18 cellular contexts compared by ENCODE assay signal in genomic region chr12:20783796-20784357, GRCh38. TPM values are rescaled to one million over a fixed set of nuclear protein-coding genes. Genes with fewer than 3 reads are reported as not detected.
"Had no signal": no experiment of that assay in that cellular context is flagged by ENCODE, and none has a peak within 500 bp of the region (broad histone marks: within the 10 kb centered on the region; RNA-seq: fewer than 3 reads in every experiment).

No MANE protein-coding gene starts in this region.

RNA-seq across cellular contexts. Expression of gene SLCO1B3, which starts 26.6 kb away (rescaled TPM):
- total RNA-seq: activated naive CD4-positive, alpha-beta T cell treated with anti-CD3 and anti-CD28 coated beads for 36 hours; activated naive CD4-positive, alpha-beta T cell treated with anti-CD3 and anti-CD28 coated beads, Interleukin-2, amount 50 U/mL, for 72 hours; activated naive CD8-positive, alpha-beta T cell treated with anti-CD3 and anti-CD28 coated beads for 36 hours; activated naive CD8-positive, alpha-beta T cell treated with anti-CD3 and anti-CD28 coated beads, Interleukin-2, amount 10 ng/mL, durations not matched to agents 7 days and 5 days; activated T-cell treated with anti-CD3 and anti-CD28 coated beads, Interleukin-2, amount 50 U/mL, for 4 hours; activated T-cell treated with anti-CD3 and anti-CD28 coated beads, Interleukin-2, amount 50 U/mL, for 72 hours; activated T-helper 1 cell treated with anti-CD3 and anti-CD28 coated beads, Interleukin-12 subunit alpha, Interleukin-12 subunit beta, Interleukin-2, Interleukin-4 antibody, amounts not matched to agents 30 ng/mL and 10 ng/mL and 1 ng/mL, durations not matched to agents 14 hours and 24 hours and 36 hours; activated T-helper 17 cell treated with anti-CD3 and anti-CD28 coated beads, Interleukin-2, amount 50 U/mL, for 72 hours; activated T-helper 2 cell treated with anti-CD3 and anti-CD28 coated beads, Interferon-gamma antibody, Interleukin-2, Interleukin-4, amounts not matched to agents 10 μg/mL and 5 μg/mL and 100 μg/mL, durations not matched to agents 14 hours and 24 hours and 36 hours; adrenal gland; ascending aorta; astrocyte; body of pancreas; breast epithelium; cardiac muscle cell; cardiac septum; cerebellum; chondrocyte had no signal
